Comparison of ENCODE assay signal across 14 cellular contexts in genomic region chr4:140342620-140343019, GRCh38.
"Had no signal": no experiment of that assay in that cellular context is flagged by ENCODE, and none has a peak within 500 bp of the region (broad histone marks: within the 10 kb centered on the region; RNA-seq: fewer than 3 reads in every experiment).

No MANE protein-coding gene starts in this region.

- H3K9me3 ChIP-seq: prostate gland, testis, tibial nerve had no signal

- H3K4me1 ChIP-seq: parathyroid adenoma, prostate gland, testis had no signal

- H3K27ac ChIP-seq: dorsolateral prefrontal cortex, parathyroid adenoma, prostate gland, testis, tibial nerve had no signal

- H3K36me3 ChIP-seq: prostate gland, tibial nerve had no signal

- DNase-seq: cortex of kidney; dorsolateral prefrontal cortex; effector CD8-positive, alpha-beta T cell; foreskin melanocyte; head of caudate nucleus; hippocampal formation; naive B cell; occipital lobe; stimulated activated CD4-positive, alpha-beta T cell treated with anti-CD3 and anti-CD28 coated beads, Interleukin-4, amount 100 ng/mL, for 1 hour; testis had no signal

- ATAC-seq: stimulated activated memory B cell treated with anti-CD40 and anti-IgM and Interleukin-4, amounts not matched to agents 10 μg/mL and 1 μg/mL and 100 μg/mL, for 72 hours had no signal

- H3K4me3 ChIP-seq: dorsolateral prefrontal cortex, prostate gland, testis, tibial nerve had no signal

- H3K27me3 ChIP-seq: dorsolateral prefrontal cortex, testis, tibial nerve had no signal
